Comparison of ENCODE assay signal across 1 cellular context in the genomic region with DNA sequence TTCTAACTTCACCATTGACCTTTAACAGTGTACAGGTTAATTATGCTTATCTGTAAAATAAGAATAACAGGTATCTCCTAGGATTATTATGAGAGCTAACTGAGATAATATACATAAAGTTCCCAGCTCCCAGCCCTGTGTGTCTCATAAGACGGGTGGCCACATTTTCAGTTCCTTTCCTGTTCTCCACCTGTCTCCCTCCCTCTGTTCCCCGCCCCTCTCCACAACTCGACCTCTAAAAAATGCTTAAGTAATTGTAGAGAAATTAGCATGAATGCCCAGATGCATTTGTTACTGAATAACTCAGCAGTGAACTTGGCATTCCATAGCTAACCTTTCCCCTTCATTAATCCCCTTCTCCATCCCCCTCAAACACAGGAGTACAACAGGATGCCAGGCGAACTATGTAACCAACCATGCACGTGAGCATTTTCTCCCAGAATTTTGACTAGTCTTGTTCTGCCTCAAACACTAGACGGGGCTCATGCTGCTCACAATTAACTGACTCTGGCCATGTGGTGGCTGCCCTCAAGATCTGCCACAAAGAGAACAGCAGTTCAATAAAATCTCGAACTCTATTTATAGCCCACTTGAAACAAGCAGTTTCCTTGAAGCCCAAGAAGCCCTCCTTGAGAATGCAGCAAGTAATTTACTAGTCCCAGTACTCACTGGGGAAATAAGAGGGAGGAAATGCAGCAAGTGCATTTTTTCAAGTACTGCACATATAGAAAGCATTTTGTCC.
TF ChIP-seq lines count a peak whose summit lies in the region.

No MANE protein-coding gene starts in this region.

TF ChIP-seq in GM23338, 12 proteins besides CTCF, POLR2A, EP300 and RAD21 (continued from another document):
- TF ChIP-seq, protein P1, sequence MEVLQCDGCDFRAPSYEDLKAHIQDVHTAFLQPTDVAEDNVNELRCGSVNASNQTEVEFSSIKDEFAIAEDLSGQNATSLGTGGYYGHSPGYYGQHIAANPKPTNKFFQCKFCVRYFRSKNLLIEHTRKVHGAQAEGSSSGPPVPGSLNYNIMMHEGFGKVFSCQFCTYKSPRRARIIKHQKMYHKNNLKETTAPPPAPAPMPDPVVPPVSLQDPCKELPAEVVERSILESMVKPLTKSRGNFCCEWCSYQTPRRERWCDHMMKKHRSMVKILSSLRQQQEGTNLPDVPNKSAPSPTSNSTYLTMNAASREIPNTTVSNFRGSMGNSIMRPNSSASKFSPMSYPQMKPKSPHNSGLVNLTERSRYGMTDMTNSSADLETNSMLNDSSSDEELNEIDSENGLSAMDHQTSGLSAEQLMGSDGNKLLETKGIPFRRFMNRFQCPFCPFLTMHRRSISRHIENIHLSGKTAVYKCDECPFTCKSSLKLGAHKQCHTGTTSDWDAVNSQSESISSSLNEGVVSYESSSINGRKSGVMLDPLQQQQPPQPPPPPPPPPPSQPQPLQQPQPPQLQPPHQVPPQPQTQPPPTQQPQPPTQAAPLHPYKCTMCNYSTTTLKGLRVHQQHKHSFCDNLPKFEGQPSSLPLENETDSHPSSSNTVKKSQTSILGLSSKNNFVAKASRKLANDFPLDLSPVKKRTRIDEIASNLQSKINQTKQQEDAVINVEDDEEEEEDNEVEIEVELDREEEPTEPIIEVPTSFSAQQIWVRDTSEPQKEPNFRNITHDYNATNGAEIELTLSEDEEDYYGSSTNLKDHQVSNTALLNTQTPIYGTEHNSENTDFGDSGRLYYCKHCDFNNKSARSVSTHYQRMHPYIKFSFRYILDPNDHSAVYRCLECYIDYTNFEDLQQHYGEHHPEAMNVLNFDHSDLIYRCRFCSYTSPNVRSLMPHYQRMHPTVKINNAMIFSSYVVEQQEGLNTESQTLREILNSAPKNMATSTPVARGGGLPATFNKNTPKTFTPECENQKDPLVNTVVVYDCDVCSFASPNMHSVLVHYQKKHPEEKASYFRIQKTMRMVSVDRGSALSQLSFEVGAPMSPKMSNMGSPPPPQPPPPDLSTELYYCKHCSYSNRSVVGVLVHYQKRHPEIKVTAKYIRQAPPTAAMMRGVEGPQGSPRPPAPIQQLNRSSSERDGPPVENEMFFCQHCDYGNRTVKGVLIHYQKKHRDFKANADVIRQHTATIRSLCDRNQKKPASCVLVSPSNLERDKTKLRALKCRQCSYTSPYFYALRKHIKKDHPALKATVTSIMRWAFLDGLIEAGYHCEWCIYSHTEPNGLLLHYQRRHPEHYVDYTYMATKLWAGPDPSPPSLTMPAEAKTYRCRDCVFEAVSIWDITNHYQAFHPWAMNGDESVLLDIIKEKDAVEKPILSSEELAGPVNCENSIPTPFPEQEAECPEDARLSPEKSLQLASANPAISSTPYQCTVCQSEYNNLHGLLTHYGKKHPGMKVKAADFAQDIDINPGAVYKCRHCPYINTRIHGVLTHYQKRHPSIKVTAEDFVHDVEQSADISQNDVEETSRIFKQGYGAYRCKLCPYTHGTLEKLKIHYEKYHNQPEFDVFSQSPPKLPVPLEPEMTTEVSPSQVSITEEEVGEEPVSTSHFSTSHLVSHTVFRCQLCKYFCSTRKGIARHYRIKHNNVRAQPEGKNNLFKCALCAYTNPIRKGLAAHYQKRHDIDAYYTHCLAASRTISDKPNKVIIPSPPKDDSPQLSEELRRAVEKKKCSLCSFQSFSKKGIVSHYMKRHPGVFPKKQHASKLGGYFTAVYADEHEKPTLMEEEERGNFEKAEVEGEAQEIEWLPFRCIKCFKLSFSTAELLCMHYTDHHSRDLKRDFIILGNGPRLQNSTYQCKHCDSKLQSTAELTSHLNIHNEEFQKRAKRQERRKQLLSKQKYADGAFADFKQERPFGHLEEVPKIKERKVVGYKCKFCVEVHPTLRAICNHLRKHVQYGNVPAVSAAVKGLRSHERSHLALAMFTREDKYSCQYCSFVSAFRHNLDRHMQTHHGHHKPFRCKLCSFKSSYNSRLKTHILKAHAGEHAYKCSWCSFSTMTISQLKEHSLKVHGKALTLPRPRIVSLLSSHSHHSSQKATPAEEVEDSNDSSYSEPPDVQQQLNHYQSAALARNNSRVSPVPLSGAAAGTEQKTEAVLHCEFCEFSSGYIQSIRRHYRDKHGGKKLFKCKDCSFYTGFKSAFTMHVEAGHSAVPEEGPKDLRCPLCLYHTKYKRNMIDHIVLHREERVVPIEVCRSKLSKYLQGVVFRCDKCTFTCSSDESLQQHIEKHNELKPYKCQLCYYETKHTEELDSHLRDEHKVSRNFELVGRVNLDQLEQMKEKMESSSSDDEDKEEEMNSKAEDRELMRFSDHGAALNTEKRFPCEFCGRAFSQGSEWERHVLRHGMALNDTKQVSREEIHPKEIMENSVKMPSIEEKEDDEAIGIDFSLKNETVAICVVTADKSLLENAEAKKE (CRISPR knock-in tag; IDR thresholded peaks at IDR 0.05), result no peak; the same call in 1 of the 2 replicates
- TF ChIP-seq POLR2AphosphoS5 (IDR thresholded peaks at IDR 0.05; ENCODE audit: low read depth) (no peak), CREB1 (CRISPR knock-in tag; IDR thresholded peaks at IDR 0.05; ENCODE audit: low read depth) (no peak), ZNF331 (CRISPR knock-in tag; IDR thresholded peaks at IDR 0.05; ENCODE audit: low read depth) (no peak), NANOG (IDR thresholded peaks at IDR 0.05; ENCODE audit: borderline replicate concordance) (no peak)
- TF ChIP-seq, protein P2, sequence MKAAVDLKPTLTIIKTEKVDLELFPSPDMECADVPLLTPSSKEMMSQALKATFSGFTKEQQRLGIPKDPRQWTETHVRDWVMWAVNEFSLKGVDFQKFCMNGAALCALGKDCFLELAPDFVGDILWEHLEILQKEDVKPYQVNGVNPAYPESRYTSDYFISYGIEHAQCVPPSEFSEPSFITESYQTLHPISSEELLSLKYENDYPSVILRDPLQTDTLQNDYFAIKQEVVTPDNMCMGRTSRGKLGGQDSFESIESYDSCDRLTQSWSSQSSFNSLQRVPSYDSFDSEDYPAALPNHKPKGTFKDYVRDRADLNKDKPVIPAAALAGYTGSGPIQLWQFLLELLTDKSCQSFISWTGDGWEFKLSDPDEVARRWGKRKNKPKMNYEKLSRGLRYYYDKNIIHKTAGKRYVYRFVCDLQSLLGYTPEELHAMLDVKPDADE (IDR thresholded peaks at IDR 0.05), result no peak
- TF ChIP-seq, protein P3, sequence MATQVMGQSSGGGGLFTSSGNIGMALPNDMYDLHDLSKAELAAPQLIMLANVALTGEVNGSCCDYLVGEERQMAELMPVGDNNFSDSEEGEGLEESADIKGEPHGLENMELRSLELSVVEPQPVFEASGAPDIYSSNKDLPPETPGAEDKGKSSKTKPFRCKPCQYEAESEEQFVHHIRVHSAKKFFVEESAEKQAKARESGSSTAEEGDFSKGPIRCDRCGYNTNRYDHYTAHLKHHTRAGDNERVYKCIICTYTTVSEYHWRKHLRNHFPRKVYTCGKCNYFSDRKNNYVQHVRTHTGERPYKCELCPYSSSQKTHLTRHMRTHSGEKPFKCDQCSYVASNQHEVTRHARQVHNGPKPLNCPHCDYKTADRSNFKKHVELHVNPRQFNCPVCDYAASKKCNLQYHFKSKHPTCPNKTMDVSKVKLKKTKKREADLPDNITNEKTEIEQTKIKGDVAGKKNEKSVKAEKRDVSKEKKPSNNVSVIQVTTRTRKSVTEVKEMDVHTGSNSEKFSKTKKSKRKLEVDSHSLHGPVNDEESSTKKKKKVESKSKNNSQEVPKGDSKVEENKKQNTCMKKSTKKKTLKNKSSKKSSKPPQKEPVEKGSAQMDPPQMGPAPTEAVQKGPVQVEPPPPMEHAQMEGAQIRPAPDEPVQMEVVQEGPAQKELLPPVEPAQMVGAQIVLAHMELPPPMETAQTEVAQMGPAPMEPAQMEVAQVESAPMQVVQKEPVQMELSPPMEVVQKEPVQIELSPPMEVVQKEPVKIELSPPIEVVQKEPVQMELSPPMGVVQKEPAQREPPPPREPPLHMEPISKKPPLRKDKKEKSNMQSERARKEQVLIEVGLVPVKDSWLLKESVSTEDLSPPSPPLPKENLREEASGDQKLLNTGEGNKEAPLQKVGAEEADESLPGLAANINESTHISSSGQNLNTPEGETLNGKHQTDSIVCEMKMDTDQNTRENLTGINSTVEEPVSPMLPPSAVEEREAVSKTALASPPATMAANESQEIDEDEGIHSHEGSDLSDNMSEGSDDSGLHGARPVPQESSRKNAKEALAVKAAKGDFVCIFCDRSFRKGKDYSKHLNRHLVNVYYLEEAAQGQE (IDR thresholded peaks at IDR 0.05; ENCODE audit: unreplicated experiment), result no peak
